In genomic region chr11:128365044-128365443, GRCh38 we compare ENCODE assay signal across 10 cellular contexts.
A peak's percentile ranks its signal among the peaks of the same experiment; 100 is the strongest.
DNase-seq lines count a peak whose midpoint lies in the region; ATAC-seq, FAIRE-seq and TF ChIP-seq lines count a peak whose summit lies in the region.
"Had no signal": no experiment of that assay in that cellular context is flagged by ENCODE, and none has a peak within 500 bp of the region (broad histone marks: within the 10 kb centered on the region; RNA-seq: fewer than 3 reads in every experiment).

No MANE protein-coding gene starts in this region.

- H3K27ac ChIP-seq in K562 (ENCODE audit: extremely low read depth, low read depth, low read length), result no peak overlapping the region

- no peak overlapping the region for H2AFZ ChIP-seq in K562 (ENCODE audit: low read depth, low read length)

- CTCF ChIA-PET in K562 (lab: Yijun Ruan, JAX; ENCODE audit: low intra/inter-chr PET ratio), result no interaction called here

- ATAC-seq in K562 (no peak), left lobe of liver (peak; percentile 33), GM18907 (IDR thresholded peaks at IDR 0.05; ENCODE audit: unreplicated experiment) (no peak), HG03442 (IDR thresholded peaks at IDR 0.05; ENCODE audit: unreplicated experiment) (no peak), HG02970 (IDR thresholded peaks at IDR 0.05; ENCODE audit: low FRiP score, unreplicated experiment) (no peak)

- no TSS peak for BruUV-seq in K562 (replicated peaks; lab: Mats Ljungman, UMichigan)

- no peak for TF ChIP-seq CTCF in K562 (IDR thresholded peaks at IDR 0.05 in 2 of 3, conservative IDR thresholded peaks at IDR 0.05 in 1 of 3; ENCODE audit: insufficient read depth in 2 of 3, low read depth in 1 of 3, low read length in 3 of 3)

- WGBS in K562 (ENCODE audit: insufficient coverage, low coverage, missing lambda C conversion rate), result 0% methylated on average over 3 of the region's 3 CpGs

- no peaks in the 10 kb centered on the region for H3K27me3 ChIP-seq in K562 (ENCODE audit: control insufficient read depth in 2 of 2, insufficient read depth in 2 of 2, low read length in 2 of 2)

- TF ChIP-seq EP300 in K562 (IDR thresholded peaks at IDR 0.05; ENCODE audit: low read length), result no peak

- DNase-seq in EH (ENCODE audit: low read depth) (peak; percentile 82), Kasumi-1 (lab: John Stamatoyannopoulos, UW) (peak; percentile 12 to 48), K562 (ENCODE audit: extremely low read depth in 1 of 4, low spot score in 3 of 4) (peak in 1 of 4 experiments; percentile 7), left lobe of liver (ENCODE audit: low spot score) (no peak), NCI-H1105 treated with DMSO at 0.1 percent for 48 hours (lab: John Stamatoyannopoulos, UW) (no peak)
- DNase-seq: nucleus accumbens had no signal

- in situ Hi-C loops in K562 (cut with MboI), result no loop called here

- no peaks in the 10 kb centered on the region for H3K4me1 ChIP-seq in K562 (replicated peaks in 1 of 2; ENCODE audit: control insufficient read depth in 2 of 2, insufficient read depth in 2 of 2, low read length in 2 of 2)

- no peaks in the 10 kb centered on the region for H4K20me1 ChIP-seq in K562 (replicated peaks; ENCODE audit: control insufficient read depth, insufficient read depth, low read length)

- TF ChIP-seq POLR2A in K562 (conservative IDR thresholded peaks at IDR 0.05), result no peak

- FAIRE-seq in K562 (lab: Jason Lieb, UNC), result no peak
- FAIRE-seq: frontal cortex had no signal

- TF ChIP-seq RAD21 in K562 (CRISPR knock-in tag; conservative IDR thresholded peaks at IDR 0.05 in 1 of 2, IDR thresholded peaks at IDR 0.05 in 1 of 2), result no peak

- no peaks in the 10 kb centered on the region for H3K79me2 ChIP-seq in K562 (ENCODE audit: control insufficient read depth, insufficient read depth, low read length)

- H3K9me3 ChIP-seq in K562 (replicated peaks; ENCODE audit: control insufficient read depth, insufficient read depth, low read depth, low read length), result no peaks in the 10 kb centered on the region

- no peaks in the 10 kb centered on the region for H3K9me1 ChIP-seq in K562 (ENCODE audit: control insufficient read depth, insufficient read depth, low read length)

- no peak overlapping the region for H3K4me3 ChIP-seq in K562

- no peak overlapping the region for H3K9ac ChIP-seq in K562 (ENCODE audit: insufficient read depth in 1 of 2, low read depth in 2 of 2, low read length in 2 of 2)

- no peaks in the 10 kb centered on the region for H3K36me3 ChIP-seq in K562 (ENCODE audit: control insufficient read depth, insufficient read depth, low read length)

- no peak overlapping the region for H3K4me2 ChIP-seq in K562 (ENCODE audit: insufficient read depth, low read length)

- intact Hi-C loops in K562 (cut with micrococcal nuclease), result no loop called here

- POLR2A ChIA-PET in K562 (lab: Yijun Ruan, JAX), result interaction anchor here (0.6 kb wide), 1 partner anchor 1804 kb away, joined by 3 read pairs; no protein-coding TSS in a partner anchor

TF ChIP-seq in K562, 482 proteins besides CTCF, POLR2A, EP300 and RAD21:
- TF ChIP-seq MYBL2 (IDR thresholded peaks at IDR 0.05; ENCODE audit: low read depth), result no peak
- TF ChIP-seq MYBL2 (CRISPR knock-in tag; IDR thresholded peaks at IDR 0.05; ENCODE audit: borderline replicate concordance), result no peak
- TF ChIP-seq REST (CRISPR knock-in tag; IDR thresholded peaks at IDR 0.05; ENCODE audit: low read depth), result peak; percentile 92
- TF ChIP-seq MTA3 (IDR thresholded peaks at IDR 0.05; ENCODE audit: borderline replicate concordance), result no peak
TF ChIP-seq in K562: peak in this region for 1.

Comparison
In these comparisons a context has a peak if more than half of its experiments do, and no peak if none do; other contexts are left out.
1. DNase-seq: peak in EH (single experiment) and Kasumi-1 (2 of 2); none in left lobe of liver (single experiment) and NCI-H1105 treated with DMSO at 0.1 percent for 48 hours (single experiment).